In genomic region chr2:128170776-128171175, GRCh38 we compare ENCODE assay signal across 27 cellular contexts.
"Had no signal": no experiment of that assay in that cellular context is flagged by ENCODE, and none has a peak within 500 bp of the region (broad histone marks: within the 10 kb centered on the region; RNA-seq: fewer than 3 reads in every experiment).

No MANE protein-coding gene starts in this region.

- H3K4me3 ChIP-seq: adrenal gland, body of pancreas, breast epithelium, SJCRH30, SK-N-MC had no signal

- H3K9me3 Mint-ChIP-seq: activated CD4-positive, alpha-beta memory T cell treated with anti-CD3 and anti-CD28 coated beads for 36 hours; activated naive CD4-positive, alpha-beta T cell treated with anti-CD3 and anti-CD28 coated beads for 36 hours; activated naive CD4-positive, alpha-beta T cell treated with anti-CD3 and anti-CD28 coated beads, Interleukin-2, amount 50 U/mL, for 72 hours; activated T-helper 1 cell treated with anti-CD3 and anti-CD28 coated beads, Interleukin-12 subunit alpha, Interleukin-12 subunit beta, Interleukin-2, Interleukin-4 antibody, amounts not matched to agents 30 ng/mL and 10 ng/mL and 1 ng/mL, durations not matched to agents 14 hours and 24 hours and 36 hours; T-helper 1 cell treated with Interleukin-12 subunit alpha and Interleukin-12 subunit beta and Interleukin-4 antibody, amounts not matched to agents 30 μg/mL and 1 μg/mL, for 36 hours; T-helper 2 cell treated with Interferon-gamma antibody and Interleukin-4, amounts not matched to agents 5 μg/mL and 100 μg/mL, for 36 hours had no signal

- H3K4me3 Mint-ChIP-seq: activated CD4-positive, alpha-beta memory T cell treated with anti-CD3 and anti-CD28 coated beads for 36 hours; activated naive CD4-positive, alpha-beta T cell treated with anti-CD3 and anti-CD28 coated beads for 36 hours; activated T-helper 1 cell treated with anti-CD3 and anti-CD28 coated beads, Interleukin-12 subunit alpha, Interleukin-12 subunit beta, Interleukin-2, Interleukin-4 antibody, amounts not matched to agents 30 ng/mL and 10 ng/mL and 1 ng/mL, durations not matched to agents 14 hours and 24 hours and 36 hours; T-helper 1 cell treated with Interleukin-12 subunit alpha and Interleukin-12 subunit beta and Interleukin-4 antibody, amounts not matched to agents 30 μg/mL and 1 μg/mL, for 36 hours; T-helper 2 cell treated with Interferon-gamma antibody and Interleukin-4, amounts not matched to agents 5 μg/mL and 100 μg/mL, for 36 hours had no signal

- ATAC-seq: activated naive CD4-positive, alpha-beta T cell treated with anti-CD3 and anti-CD28 coated beads, Interleukin-2, amount 50 U/mL, for 72 hours; body of pancreas; Panc1 had no signal

- H3K9ac ChIP-seq: KMS-11 had no signal

- H3K27ac Mint-ChIP-seq: activated CD4-positive, alpha-beta memory T cell treated with anti-CD3 and anti-CD28 coated beads for 36 hours; activated naive CD4-positive, alpha-beta T cell treated with anti-CD3 and anti-CD28 coated beads for 36 hours; activated naive CD4-positive, alpha-beta T cell treated with anti-CD3 and anti-CD28 coated beads, Interleukin-2, amount 50 U/mL, for 72 hours; activated T-helper 1 cell treated with anti-CD3 and anti-CD28 coated beads, Interleukin-12 subunit alpha, Interleukin-12 subunit beta, Interleukin-2, Interleukin-4 antibody, amounts not matched to agents 30 ng/mL and 10 ng/mL and 1 ng/mL, durations not matched to agents 14 hours and 24 hours and 36 hours; T-helper 1 cell treated with Interleukin-12 subunit alpha and Interleukin-12 subunit beta and Interleukin-4 antibody, amounts not matched to agents 30 μg/mL and 1 μg/mL, for 36 hours; T-helper 2 cell treated with Interferon-gamma antibody and Interleukin-4, amounts not matched to agents 5 μg/mL and 100 μg/mL, for 36 hours had no signal

- DNase-seq: activated CD4-positive, alpha-beta memory T cell treated with anti-CD3 and anti-CD28 coated beads for 36 hours; activated CD4-positive, alpha-beta T cell treated with anti-CD3 and anti-CD28 coated beads for 4 hours; activated CD4-positive, alpha-beta T cell treated with anti-CD3 and anti-CD28 coated beads, Interleukin-2, amount 50 U/mL, for 1 hour; activated CD4-positive, CD25-positive, alpha-beta regulatory T cell treated with anti-CD3 and anti-CD28 coated beads, Interleukin-2, amount 50 U/mL, for 72 hours; activated gamma-delta T cell treated with Interleukin-2 at 50 U/mL for 16 hours; activated naive CD4-positive, alpha-beta T cell treated with anti-CD3 and anti-CD28 coated beads for 36 hours; activated T-cell treated with anti-CD3 and anti-CD28 coated beads, Interleukin-2, amount 50 U/mL, for 1 hour; adrenal gland; body of pancreas; MM.1S; MV-4-11; NCI-H1092; NCI-H1436 treated with DMSO at 0.1 percent for 48 hours; NCI-H1694 treated with DMSO at 0.1 percent for 48 hours; NCI-H2029; NCI-H345; NCI-H524 treated with DMSO at 0.1 percent for 48 hours; SHP77; SJCRH30 had no signal

- H3K4me1 ChIP-seq: breast epithelium, SJCRH30 had no signal

- H3K9me3 ChIP-seq: adrenal gland, body of pancreas, breast epithelium, SJCRH30 had no signal

- H3K27me3 Mint-ChIP-seq: activated CD4-positive, alpha-beta memory T cell treated with anti-CD3 and anti-CD28 coated beads for 36 hours had no signal

- H3K27ac ChIP-seq: adrenal gland, body of pancreas, breast epithelium, KMS-11, SJCRH30, SK-N-MC had no signal

- H3K27me3 ChIP-seq: adrenal gland, body of pancreas, breast epithelium, SJCRH30 had no signal

- H3K4me2 ChIP-seq: KMS-11 had no signal
